Comparison of ENCODE assay signal across 1 cellular context in the genomic region with DNA sequence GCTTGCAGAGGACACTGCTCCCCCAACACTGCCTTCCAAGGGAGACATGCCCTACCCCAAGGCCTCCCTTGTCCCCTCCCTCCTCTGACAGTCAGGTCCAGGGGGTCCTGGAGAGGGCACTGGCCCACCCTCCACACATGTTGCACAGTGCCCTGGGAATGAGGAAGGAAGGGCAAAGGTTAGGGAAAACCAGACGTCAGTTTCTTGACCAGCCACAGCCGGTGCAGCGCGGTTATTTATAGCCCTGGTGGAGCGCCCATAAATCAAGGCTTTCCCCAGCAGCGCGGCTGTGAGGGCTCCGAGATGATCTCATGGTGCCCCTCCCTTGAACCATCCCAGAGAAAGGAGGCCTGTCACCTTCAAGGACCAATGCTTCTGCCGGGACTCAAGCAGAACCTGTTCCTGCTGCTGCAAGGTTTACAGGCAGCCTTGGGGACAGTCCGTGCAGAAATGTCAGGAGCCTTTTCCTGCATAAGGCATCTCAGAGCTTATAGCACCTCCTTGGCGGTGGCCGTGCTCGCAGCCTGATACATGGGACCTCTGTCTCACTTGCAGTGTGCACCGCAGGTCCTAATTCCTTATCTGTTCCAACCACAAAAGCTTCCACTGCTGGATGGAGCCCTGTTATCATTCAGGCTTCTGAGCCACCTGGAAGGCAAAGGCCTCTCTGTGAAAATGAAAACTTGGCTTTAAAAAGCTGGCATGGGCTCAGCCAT.
TF ChIP-seq lines count a peak whose summit lies in the region.

No MANE protein-coding gene starts in this region.

TF ChIP-seq in HepG2, 621 proteins besides CTCF, POLR2A, EP300 and RAD21 (continued from another document):
- TF ChIP-seq, protein P1, sequence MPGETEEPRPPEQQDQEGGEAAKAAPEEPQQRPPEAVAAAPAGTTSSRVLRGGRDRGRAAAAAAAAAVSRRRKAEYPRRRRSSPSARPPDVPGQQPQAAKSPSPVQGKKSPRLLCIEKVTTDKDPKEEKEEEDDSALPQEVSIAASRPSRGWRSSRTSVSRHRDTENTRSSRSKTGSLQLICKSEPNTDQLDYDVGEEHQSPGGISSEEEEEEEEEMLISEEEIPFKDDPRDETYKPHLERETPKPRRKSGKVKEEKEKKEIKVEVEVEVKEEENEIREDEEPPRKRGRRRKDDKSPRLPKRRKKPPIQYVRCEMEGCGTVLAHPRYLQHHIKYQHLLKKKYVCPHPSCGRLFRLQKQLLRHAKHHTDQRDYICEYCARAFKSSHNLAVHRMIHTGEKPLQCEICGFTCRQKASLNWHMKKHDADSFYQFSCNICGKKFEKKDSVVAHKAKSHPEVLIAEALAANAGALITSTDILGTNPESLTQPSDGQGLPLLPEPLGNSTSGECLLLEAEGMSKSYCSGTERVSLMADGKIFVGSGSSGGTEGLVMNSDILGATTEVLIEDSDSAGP (CRISPR knock-in tag; IDR thresholded peaks at IDR 0.05; ENCODE audit: borderline replicate concordance), result 0 out of 2 replicates have a peak, but pooled peaks have one; percentile 24
- no peak for TF ChIP-seq STAT5B (CRISPR knock-in tag; IDR thresholded peaks at IDR 0.05)
- no peak for TF ChIP-seq MIXL1 (CRISPR knock-in tag; IDR thresholded peaks at IDR 0.05)
- 0 out of 2 replicates have a peak, but pooled peaks have one; percentile 15 for TF ChIP-seq ZNF777 (CRISPR knock-in tag; IDR thresholded peaks at IDR 0.05)
- TF ChIP-seq ZNF598 (CRISPR knock-in tag; IDR thresholded peaks at IDR 0.05; ENCODE audit: borderline replicate concordance), result no peak
- TF ChIP-seq FOXC1 (CRISPR knock-in tag; IDR thresholded peaks at IDR 0.05; ENCODE audit: borderline replicate concordance), result no peak
- TF ChIP-seq, protein P2, sequence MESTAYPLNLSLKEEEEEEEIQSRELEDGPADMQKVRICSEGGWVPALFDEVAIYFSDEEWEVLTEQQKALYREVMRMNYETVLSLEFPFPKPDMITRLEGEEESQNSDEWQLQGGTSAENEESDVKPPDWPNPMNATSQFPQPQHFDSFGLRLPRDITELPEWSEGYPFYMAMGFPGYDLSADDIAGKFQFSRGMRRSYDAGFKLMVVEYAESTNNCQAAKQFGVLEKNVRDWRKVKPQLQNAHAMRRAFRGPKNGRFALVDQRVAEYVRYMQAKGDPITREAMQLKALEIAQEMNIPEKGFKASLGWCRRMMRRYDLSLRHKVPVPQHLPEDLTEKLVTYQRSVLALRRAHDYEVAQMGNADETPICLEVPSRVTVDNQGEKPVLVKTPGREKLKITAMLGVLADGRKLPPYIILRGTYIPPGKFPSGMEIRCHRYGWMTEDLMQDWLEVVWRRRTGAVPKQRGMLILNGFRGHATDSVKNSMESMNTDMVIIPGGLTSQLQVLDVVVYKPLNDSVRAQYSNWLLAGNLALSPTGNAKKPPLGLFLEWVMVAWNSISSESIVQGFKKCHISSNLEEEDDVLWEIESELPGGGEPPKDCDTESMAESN (CRISPR knock-in tag; conservative IDR thresholded peaks at IDR 0.05), result no peak
- TF ChIP-seq, protein P3, sequence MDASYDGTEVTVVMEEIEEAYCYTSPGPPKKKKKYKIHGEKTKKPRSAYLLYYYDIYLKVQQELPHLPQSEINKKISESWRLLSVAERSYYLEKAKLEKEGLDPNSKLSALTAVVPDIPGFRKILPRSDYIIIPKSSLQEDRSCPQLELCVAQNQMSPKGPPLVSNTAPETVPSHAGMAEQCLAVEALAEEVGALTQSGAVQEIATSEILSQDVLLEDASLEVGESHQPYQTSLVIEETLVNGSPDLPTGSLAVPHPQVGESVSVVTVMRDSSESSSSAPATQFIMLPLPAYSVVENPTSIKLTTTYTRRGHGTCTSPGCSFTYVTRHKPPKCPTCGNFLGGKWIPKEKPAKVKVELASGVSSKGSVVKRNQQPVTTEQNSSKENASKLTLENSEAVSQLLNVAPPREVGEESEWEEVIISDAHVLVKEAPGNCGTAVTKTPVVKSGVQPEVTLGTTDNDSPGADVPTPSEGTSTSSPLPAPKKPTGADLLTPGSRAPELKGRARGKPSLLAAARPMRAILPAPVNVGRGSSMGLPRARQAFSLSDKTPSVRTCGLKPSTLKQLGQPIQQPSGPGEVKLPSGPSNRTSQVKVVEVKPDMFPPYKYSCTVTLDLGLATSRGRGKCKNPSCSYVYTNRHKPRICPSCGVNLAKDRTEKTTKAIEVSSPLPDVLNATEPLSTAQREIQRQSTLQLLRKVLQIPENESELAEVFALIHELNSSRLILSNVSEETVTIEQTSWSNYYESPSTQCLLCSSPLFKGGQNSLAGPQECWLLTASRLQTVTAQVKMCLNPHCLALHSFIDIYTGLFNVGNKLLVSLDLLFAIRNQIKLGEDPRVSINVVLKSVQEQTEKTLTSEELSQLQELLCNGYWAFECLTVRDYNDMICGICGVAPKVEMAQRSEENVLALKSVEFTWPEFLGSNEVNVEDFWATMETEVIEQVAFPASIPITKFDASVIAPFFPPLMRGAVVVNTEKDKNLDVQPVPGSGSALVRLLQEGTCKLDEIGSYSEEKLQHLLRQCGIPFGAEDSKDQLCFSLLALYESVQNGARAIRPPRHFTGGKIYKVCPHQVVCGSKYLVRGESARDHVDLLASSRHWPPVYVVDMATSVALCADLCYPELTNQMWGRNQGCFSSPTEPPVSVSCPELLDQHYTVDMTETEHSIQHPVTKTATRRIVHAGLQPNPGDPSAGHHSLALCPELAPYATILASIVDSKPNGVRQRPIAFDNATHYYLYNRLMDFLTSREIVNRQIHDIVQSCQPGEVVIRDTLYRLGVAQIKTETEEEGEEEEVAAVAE (CRISPR knock-in tag; IDR thresholded peaks at IDR 0.05; ENCODE audit: borderline replicate concordance), result no peak
- TF ChIP-seq KDM5A (IDR thresholded peaks at IDR 0.05; ENCODE audit: borderline replicate concordance, low read length), result no peak
- no peak for TF ChIP-seq MXI1 (IDR thresholded peaks at IDR 0.05; ENCODE audit: borderline replicate concordance, low read depth, low read length)
- TF ChIP-seq KLF6 (CRISPR knock-in tag; IDR thresholded peaks at IDR 0.05), result no peak
- no peak for TF ChIP-seq ZNF619 (CRISPR knock-in tag; IDR thresholded peaks at IDR 0.05)
- no peak for TF ChIP-seq ZNF749 (CRISPR knock-in tag; IDR thresholded peaks at IDR 0.05; ENCODE audit: borderline replicate concordance)
- no peak for TF ChIP-seq ZNF569 (CRISPR knock-in tag; IDR thresholded peaks at IDR 0.05; ENCODE audit: borderline replicate concordance)
- TF ChIP-seq, protein P4, sequence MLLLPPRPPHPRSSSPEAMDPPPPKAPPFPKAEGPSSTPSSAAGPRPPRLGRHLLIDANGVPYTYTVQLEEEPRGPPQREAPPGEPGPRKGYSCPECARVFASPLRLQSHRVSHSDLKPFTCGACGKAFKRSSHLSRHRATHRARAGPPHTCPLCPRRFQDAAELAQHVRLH (CRISPR knock-in tag; IDR thresholded peaks at IDR 0.05; ENCODE audit: borderline replicate concordance, low read depth), result no peak
- TF ChIP-seq MLLT10 (CRISPR knock-in tag; IDR thresholded peaks at IDR 0.05), result no peak
- no peak for TF ChIP-seq ZBTB38 (CRISPR knock-in tag; IDR thresholded peaks at IDR 0.05)
- TF ChIP-seq CBX5 (CRISPR knock-in tag; IDR thresholded peaks at IDR 0.05; ENCODE audit: borderline replicate concordance), result 0 out of 2 replicates have a peak, but pooled peaks have one; percentile 33
- no peak for TF ChIP-seq ZNF678 (CRISPR knock-in tag; IDR thresholded peaks at IDR 0.05)
- TF ChIP-seq, protein P5, sequence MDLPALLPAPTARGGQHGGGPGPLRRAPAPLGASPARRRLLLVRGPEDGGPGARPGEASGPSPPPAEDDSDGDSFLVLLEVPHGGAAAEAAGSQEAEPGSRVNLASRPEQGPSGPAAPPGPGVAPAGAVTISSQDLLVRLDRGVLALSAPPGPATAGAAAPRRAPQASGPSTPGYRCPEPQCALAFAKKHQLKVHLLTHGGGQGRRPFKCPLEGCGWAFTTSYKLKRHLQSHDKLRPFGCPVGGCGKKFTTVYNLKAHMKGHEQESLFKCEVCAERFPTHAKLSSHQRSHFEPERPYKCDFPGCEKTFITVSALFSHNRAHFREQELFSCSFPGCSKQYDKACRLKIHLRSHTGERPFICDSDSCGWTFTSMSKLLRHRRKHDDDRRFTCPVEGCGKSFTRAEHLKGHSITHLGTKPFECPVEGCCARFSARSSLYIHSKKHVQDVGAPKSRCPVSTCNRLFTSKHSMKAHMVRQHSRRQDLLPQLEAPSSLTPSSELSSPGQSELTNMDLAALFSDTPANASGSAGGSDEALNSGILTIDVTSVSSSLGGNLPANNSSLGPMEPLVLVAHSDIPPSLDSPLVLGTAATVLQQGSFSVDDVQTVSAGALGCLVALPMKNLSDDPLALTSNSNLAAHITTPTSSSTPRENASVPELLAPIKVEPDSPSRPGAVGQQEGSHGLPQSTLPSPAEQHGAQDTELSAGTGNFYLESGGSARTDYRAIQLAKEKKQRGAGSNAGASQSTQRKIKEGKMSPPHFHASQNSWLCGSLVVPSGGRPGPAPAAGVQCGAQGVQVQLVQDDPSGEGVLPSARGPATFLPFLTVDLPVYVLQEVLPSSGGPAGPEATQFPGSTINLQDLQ (CRISPR knock-in tag; IDR thresholded peaks at IDR 0.05), result no peak
- TF ChIP-seq, protein P6, sequence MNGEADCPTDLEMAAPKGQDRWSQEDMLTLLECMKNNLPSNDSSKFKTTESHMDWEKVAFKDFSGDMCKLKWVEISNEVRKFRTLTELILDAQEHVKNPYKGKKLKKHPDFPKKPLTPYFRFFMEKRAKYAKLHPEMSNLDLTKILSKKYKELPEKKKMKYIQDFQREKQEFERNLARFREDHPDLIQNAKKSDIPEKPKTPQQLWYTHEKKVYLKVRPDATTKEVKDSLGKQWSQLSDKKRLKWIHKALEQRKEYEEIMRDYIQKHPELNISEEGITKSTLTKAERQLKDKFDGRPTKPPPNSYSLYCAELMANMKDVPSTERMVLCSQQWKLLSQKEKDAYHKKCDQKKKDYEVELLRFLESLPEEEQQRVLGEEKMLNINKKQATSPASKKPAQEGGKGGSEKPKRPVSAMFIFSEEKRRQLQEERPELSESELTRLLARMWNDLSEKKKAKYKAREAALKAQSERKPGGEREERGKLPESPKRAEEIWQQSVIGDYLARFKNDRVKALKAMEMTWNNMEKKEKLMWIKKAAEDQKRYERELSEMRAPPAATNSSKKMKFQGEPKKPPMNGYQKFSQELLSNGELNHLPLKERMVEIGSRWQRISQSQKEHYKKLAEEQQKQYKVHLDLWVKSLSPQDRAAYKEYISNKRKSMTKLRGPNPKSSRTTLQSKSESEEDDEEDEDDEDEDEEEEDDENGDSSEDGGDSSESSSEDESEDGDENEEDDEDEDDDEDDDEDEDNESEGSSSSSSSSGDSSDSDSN (CRISPR knock-in tag; IDR thresholded peaks at IDR 0.05), result 0 out of 2 replicates have a peak, but pooled peaks have one; percentile 14
